In the genomic region with DNA sequence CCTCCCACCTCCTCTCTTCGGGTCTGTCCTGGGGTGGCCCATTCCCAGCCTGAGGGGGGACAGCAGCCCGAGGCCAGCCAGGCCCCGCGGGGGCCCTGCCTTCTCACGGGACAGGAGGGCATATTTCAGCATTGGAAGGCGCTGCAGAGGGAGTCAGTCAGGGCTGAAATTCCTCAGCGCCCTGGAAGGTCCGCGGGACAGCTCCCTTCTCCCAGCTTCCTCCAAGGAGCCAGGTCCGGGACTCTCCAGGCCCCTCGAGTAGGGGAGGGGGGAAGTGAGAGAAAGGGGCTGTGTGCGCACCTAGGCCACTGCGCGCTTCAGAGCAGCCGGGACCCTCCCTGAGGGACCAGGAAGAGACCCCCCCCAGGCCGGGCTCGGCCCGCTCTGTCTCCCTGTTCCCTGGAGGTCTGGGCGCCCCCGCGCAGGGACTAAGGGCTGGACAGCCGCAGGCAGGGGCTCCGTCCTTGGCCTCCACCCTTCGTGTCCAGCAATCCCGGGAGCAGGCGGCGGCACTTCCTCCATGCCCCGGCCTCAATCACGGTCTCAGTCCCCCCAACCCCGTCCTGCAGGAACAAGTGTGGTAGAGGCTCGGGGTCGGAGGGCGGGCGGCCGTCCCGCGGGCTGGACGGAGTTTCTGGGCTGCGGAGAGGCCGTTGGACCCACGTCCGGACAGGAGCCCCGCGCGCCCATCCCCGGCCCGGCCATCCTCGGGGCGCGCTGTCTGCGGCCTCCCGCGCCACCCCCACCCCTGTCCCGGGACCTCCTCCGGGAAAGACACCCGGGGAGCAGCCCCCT, we compare ENCODE assay signal across 1 cellular context.
A peak's percentile ranks its signal among the peaks of the same experiment; 100 is the strongest.
TF ChIP-seq lines count a peak whose summit lies in the region.

No MANE protein-coding gene starts in this region.

TF ChIP-seq in endothelial cell of umbilical vein, 7 proteins besides CTCF, POLR2A, EP300 and RAD21:
- peak; percentile 47 for TF ChIP-seq EZH2 (IDR thresholded peaks at IDR 0.05; ENCODE audit: borderline replicate concordance, low read depth, low read length, severe bottlenecking)
- TF ChIP-seq POLR2AphosphoS5 (IDR thresholded peaks at IDR 0.05; ENCODE audit: insufficient read depth, low read depth, low read length), result no peak
